In genomic region chr17:42517516-42517915, GRCh38 we compare ENCODE assay signal across 1 cellular context.
A peak's percentile ranks its signal among the peaks of the same experiment; 100 is the strongest.
TF ChIP-seq lines count a peak whose summit lies in the region.

No MANE protein-coding gene starts in this region.

TF ChIP-seq in endothelial cell of umbilical vein, 7 proteins besides CTCF, POLR2A, EP300 and RAD21:
- TF ChIP-seq POLR2AphosphoS5 (IDR thresholded peaks at IDR 0.05; ENCODE audit: insufficient read depth, low read depth, low read length) (peak; percentile 78), MYC (IDR thresholded peaks at IDR 0.05; ENCODE audit: low read depth, low read length) (no peak)
